Comparison of ENCODE assay signal across 1 cellular context in the genomic region with DNA sequence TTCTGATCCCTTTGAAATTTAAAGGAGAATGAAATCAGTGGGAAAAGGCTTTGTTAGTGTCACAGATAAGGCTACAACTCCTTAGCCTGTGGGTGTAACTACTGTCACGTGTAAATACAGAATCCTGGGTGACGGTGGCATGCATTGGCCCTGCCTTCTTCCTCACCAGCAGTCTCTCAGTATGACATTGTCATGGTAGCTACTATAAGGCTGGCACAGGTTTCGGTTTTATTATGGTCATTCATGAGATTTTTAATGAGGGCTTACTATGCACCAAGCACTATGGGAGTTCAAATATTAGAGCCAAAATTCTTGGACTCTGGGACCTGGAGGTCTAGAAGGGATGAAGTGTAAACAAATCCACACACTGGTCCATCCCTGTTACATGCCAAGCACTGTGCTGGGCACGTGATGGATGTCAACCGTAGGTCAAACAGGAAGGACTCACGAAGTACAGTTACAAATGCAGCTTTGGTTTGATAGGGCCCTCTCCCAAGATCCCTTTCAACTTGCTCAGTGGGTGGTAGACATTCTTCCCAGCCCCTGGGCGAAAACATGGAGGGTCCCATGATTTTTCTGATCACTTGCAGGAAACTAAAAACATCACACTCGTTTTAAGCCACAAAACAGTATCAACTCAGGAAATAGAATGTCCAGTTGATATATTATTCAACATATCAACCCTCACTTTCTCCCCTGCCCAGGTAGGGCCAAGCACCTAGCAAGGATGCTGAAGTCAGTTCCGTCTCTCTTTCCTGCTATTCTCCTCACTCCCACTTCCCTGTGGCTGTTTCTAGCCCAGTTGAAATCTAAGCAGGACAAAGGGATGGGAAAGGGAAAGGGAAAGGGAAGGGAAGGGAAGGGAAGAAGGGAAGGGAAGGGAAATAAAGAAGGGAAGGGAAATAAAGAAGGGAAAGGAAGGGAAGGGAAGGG.
A peak's percentile ranks its signal among the peaks of the same experiment; 100 is the strongest.
TF ChIP-seq lines count a peak whose summit lies in the region.

No MANE protein-coding gene starts in this region.

TF ChIP-seq in K562, 482 proteins besides CTCF, POLR2A, EP300 and RAD21 (continued from another document):
- TF ChIP-seq, protein P1, sequence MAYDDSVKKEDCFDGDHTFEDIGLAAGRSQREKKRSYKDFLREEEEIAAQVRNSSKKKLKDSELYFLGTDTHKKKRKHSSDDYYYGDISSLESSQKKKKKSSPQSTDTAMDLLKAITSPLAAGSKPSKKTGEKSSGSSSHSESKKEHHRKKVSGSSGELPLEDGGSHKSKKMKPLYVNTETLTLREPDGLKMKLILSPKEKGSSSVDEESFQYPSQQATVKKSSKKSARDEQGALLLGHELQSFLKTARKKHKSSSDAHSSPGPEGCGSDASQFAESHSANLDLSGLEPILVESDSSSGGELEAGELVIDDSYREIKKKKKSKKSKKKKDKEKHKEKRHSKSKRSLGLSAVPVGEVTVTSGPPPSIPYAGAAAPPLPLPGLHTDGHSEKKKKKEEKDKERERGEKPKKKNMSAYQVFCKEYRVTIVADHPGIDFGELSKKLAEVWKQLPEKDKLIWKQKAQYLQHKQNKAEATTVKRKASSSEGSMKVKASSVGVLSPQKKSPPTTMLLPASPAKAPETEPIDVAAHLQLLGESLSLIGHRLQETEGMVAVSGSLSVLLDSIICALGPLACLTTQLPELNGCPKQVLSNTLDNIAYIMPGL (CRISPR knock-in tag; IDR thresholded peaks at IDR 0.05) = no peak
- TF ChIP-seq TBP (optimal IDR thresholded peaks at IDR 0.05; ENCODE audit: low read depth, low read length) (peak; percentile 42), PML (IDR thresholded peaks at IDR 0.05; ENCODE audit: low read length) (peak; percentile 43; the same call in 1 of the 2 replicates)
TF ChIP-seq in K562: peak in this region for 2.
